ENCODE assay signal across 22 cellular contexts in genomic region chr19:30790048-30790680, GRCh38.
"Had no signal": no experiment of that assay in that cellular context is flagged by ENCODE, and none has a peak within 500 bp of the region (broad histone marks: within the 10 kb centered on the region; RNA-seq: fewer than 3 reads in every experiment).

No MANE protein-coding gene starts in this region.

- H3K36me3 Mint-ChIP-seq: brain; stimulated activated memory B cell treated with anti-CD40 and anti-IgM and Interleukin-4, amounts not matched to agents 10 μg/mL and 1 μg/mL and 100 μg/mL, for 72 hours; type B pancreatic cell had no signal

- H3K27ac ChIP-seq: dorsolateral prefrontal cortex, testis, WERI-Rb-1 had no signal

- H3K36me3 ChIP-seq: spleen, WERI-Rb-1 had no signal

- H3K9me3 ChIP-seq: testis had no signal

- H3K27me3 ChIP-seq: spleen, testis had no signal

- H3K9me3 Mint-ChIP-seq: activated naive CD4-positive, alpha-beta T cell treated with anti-CD3 and anti-CD28 coated beads for 36 hours; activated T-cell treated with anti-CD3 and anti-CD28 coated beads, Interleukin-2, amount 50 U/mL, for 24 hours; T-helper 1 cell treated with Interleukin-12 subunit alpha and Interleukin-12 subunit beta and Interleukin-4 antibody, amounts not matched to agents 30 μg/mL and 1 μg/mL, for 36 hours; type B pancreatic cell had no signal

- H3K4me3 Mint-ChIP-seq: activated naive CD4-positive, alpha-beta T cell treated with anti-CD3 and anti-CD28 coated beads for 36 hours; activated T-cell treated with anti-CD3 and anti-CD28 coated beads, Interleukin-2, amount 50 U/mL, for 24 hours; brain; nephron; stimulated activated memory B cell treated with anti-CD40 and anti-IgM and Interleukin-4, amounts not matched to agents 10 μg/mL and 1 μg/mL and 100 μg/mL, for 72 hours; T-helper 1 cell treated with Interleukin-12 subunit alpha and Interleukin-12 subunit beta and Interleukin-4 antibody, amounts not matched to agents 30 μg/mL and 1 μg/mL, for 36 hours; type B pancreatic cell had no signal

- H3K4me1 ChIP-seq: testis had no signal

- H3K27me3 Mint-ChIP-seq: stimulated activated memory B cell treated with anti-CD40 and anti-IgM and Interleukin-4, amounts not matched to agents 10 μg/mL and 1 μg/mL and 100 μg/mL, for 72 hours had no signal

- H3K4me1 Mint-ChIP-seq: stimulated activated memory B cell treated with anti-CD40 and anti-IgM and Interleukin-4, amounts not matched to agents 10 μg/mL and 1 μg/mL and 100 μg/mL, for 72 hours had no signal

- H3K27ac Mint-ChIP-seq: activated naive CD4-positive, alpha-beta T cell treated with anti-CD3 and anti-CD28 coated beads for 36 hours; activated T-cell treated with anti-CD3 and anti-CD28 coated beads, Interleukin-2, amount 50 U/mL, for 24 hours; nephron; stimulated activated memory B cell treated with anti-CD40 and anti-IgM and Interleukin-4, amounts not matched to agents 10 μg/mL and 1 μg/mL and 100 μg/mL, for 72 hours; T-helper 1 cell treated with Interleukin-12 subunit alpha and Interleukin-12 subunit beta and Interleukin-4 antibody, amounts not matched to agents 30 μg/mL and 1 μg/mL, for 36 hours; type B pancreatic cell had no signal

- H3K4me3 ChIP-seq: dorsolateral prefrontal cortex, lung, testis had no signal

- ATAC-seq: stimulated activated memory B cell treated with anti-CD40 and anti-IgM and Interleukin-4, amounts not matched to agents 10 μg/mL and 1 μg/mL and 100 μg/mL, for 72 hours had no signal

- DNase-seq: activated CD4-positive, alpha-beta T cell treated with anti-CD3 and anti-CD28 coated beads for 1 hour; activated CD4-positive, alpha-beta T cell treated with anti-CD3 and anti-CD28 coated beads, Interleukin-2, amount 50 U/mL, for 48 hours; activated naive CD4-positive, alpha-beta T cell treated with anti-CD3 and anti-CD28 coated beads for 36 hours; activated T-cell treated with anti-CD3 and anti-CD28 coated beads, Interleukin-2, amount 50 U/mL, for 24 hours; anterior cingulate cortex; central memory CD4-positive, alpha-beta T cell; dorsolateral prefrontal cortex; foreskin melanocyte; glutamatergic neuron; hypothalamus; nucleus accumbens; posterior cingulate gyrus; spleen; stimulated activated CD4-positive, alpha-beta T cell treated with anti-CD3 and anti-CD28 coated beads, Interleukin-4, amount 100 ng/mL, for 4 hours; testis; WERI-Rb-1 had no signal
